Comparison of ENCODE assay signal across 1 cellular context in genomic region chr12:123160801-123161487, GRCh38.
TF ChIP-seq lines count a peak whose summit lies in the region.

No MANE protein-coding gene starts in this region.

TF ChIP-seq in HepG2, 621 proteins besides CTCF, POLR2A, EP300 and RAD21 (continued from another document):
- TF ChIP-seq PBX2 (CRISPR knock-in tag; IDR thresholded peaks at IDR 0.05): no peak
- TF ChIP-seq ZNF337 (CRISPR knock-in tag; IDR thresholded peaks at IDR 0.05; ENCODE audit: borderline replicate concordance, low read depth): no peak
- no peak for TF ChIP-seq SNAI1 (CRISPR knock-in tag; IDR thresholded peaks at IDR 0.05; ENCODE audit: borderline replicate concordance)
- TF ChIP-seq REST (IDR thresholded peaks at IDR 0.05; ENCODE audit: borderline replicate concordance in 1 of 2, low read depth in 1 of 2, low read length in 2 of 2): no peak
- TF ChIP-seq ARHGAP35 (CRISPR knock-in tag; IDR thresholded peaks at IDR 0.05; ENCODE audit: borderline replicate concordance): no peak
- no peak for TF ChIP-seq ZNF737 (CRISPR knock-in tag; IDR thresholded peaks at IDR 0.05; ENCODE audit: borderline replicate concordance)
- no peak for TF ChIP-seq ZNF263 (CRISPR knock-in tag; IDR thresholded peaks at IDR 0.05)
- TF ChIP-seq ZNF17 (CRISPR knock-in tag; IDR thresholded peaks at IDR 0.05): no peak
- TF ChIP-seq ZNF775 (CRISPR knock-in tag; IDR thresholded peaks at IDR 0.05; ENCODE audit: borderline replicate concordance): no peak
- TF ChIP-seq ZNF574 (CRISPR knock-in tag; IDR thresholded peaks at IDR 0.05): no peak
